Comparison of ENCODE assay signal across 13 cellular contexts in the genomic region with DNA sequence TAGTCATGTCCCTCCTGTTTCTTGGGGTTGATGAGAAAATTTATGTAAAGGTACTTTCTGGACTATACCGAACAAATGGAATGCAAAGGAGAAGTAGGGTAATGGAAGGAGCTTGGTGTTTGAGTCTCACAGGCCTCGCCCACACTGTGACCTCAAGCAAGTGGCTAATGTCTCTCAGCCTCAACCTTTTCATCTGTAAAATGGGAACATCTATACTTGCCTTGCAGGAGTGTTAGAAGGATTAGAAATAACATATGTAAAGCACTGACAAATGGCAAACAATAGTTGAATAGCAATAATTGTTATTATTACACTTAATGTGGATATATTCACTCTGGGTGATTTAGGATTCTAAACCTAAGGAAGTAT. TPM values are rescaled to one million over a fixed set of nuclear protein-coding genes. Genes with fewer than 3 reads are reported as not detected.
DNase-seq lines count a peak whose midpoint lies in the region; ATAC-seq and TF ChIP-seq lines count a peak whose summit lies in the region.
"Had no signal": no experiment of that assay in that cellular context is flagged by ENCODE, and none has a peak within 500 bp of the region (broad histone marks: within the 10 kb centered on the region; RNA-seq: fewer than 3 reads in every experiment).

No MANE protein-coding gene starts in this region.

- H3K27ac ChIP-seq in 22Rv1 (peak overlapping the region; percentile 76), RWPE2 (ENCODE audit: poor library complexity, severe bottlenecking) (peak overlapping the region; percentile 85), esophagus muscularis mucosa (replicated peaks in 1 of 4) (peak overlapping the region; percentile 86 to 90 (median 88)), rectal smooth muscle tissue (ENCODE audit: low read depth, low read length) (peak overlapping the region; percentile 95), neuronal stem cell (replicated peaks; ENCODE audit: low read length) (no peak overlapping the region)

- H3K79me1 ChIP-seq in neuronal stem cell (ENCODE audit: low read depth, low read length) = no peaks in the 10 kb centered on the region

- TF ChIP-seq POLR2A in esophagus muscularis mucosa (IDR thresholded peaks at IDR 0.05; ENCODE audit: low read depth) = no peak

- WGBS in esophagus muscularis mucosa = 53% methylated on average over 2 of the region's 2 CpGs
- WGBS in neuronal stem cell (ENCODE audit: extremely low coverage in 2 of 2, insufficient read length in 2 of 2, insufficient replicate concordance in 1 of 2), 2 donors = no CpG with 5 or more reads among the region's 2 CpGs

- no peak overlapping the region for H2BK120ac ChIP-seq in neuronal stem cell (ENCODE audit: low read depth, low read length)

- no peak overlapping the region for H4K8ac ChIP-seq in neuronal stem cell (ENCODE audit: low read depth, low read length)

- H3K23ac ChIP-seq in neuronal stem cell (ENCODE audit: low read depth, low read length, poor library complexity) = no peak overlapping the region

- H3K27me3 ChIP-seq in RWPE2 (ENCODE audit: insufficient read depth, poor library complexity, severe bottlenecking) (no peaks in the 10 kb centered on the region), esophagus muscularis mucosa (no peaks in the 10 kb centered on the region), rectal smooth muscle tissue (ENCODE audit: control insufficient read depth, insufficient read depth, low read length) (no peaks in the 10 kb centered on the region), neuronal stem cell (ENCODE audit: control insufficient read depth in 3 of 3, insufficient read depth in 3 of 3, low read depth in 1 of 3, low read length in 3 of 3) (no peaks in the 10 kb centered on the region)

- no peak overlapping the region for H4K91ac ChIP-seq in neuronal stem cell (ENCODE audit: low read depth, low read length, poor library complexity)

- no peak overlapping the region for H2AFZ ChIP-seq in neuronal stem cell (ENCODE audit: low read length)

- H3K36me3 ChIP-seq in RWPE2 (ENCODE audit: low read depth) (no peaks in the 10 kb centered on the region), esophagus muscularis mucosa (no peaks in the 10 kb centered on the region), rectal smooth muscle tissue (ENCODE audit: control insufficient read depth, insufficient read depth, low read length) (no peaks in the 10 kb centered on the region), neuronal stem cell (replicated peaks in 1 of 2; ENCODE audit: control insufficient read depth in 2 of 2, insufficient read depth in 2 of 2, low read length in 2 of 2) (no peaks in the 10 kb centered on the region)

- no peak overlapping the region for H3K4me2 ChIP-seq in neuronal stem cell (ENCODE audit: insufficient read depth, low read length, poor library complexity, severe bottlenecking)

- intact Hi-C loops in esophagus muscularis mucosa (cut with DNase I) = no loop called here

- H3K9ac ChIP-seq in rectal smooth muscle tissue (ENCODE audit: low read length) (no peak overlapping the region), neuronal stem cell (ENCODE audit: low read depth, low read length, poor library complexity) (no peak overlapping the region)

- DNase-seq in RWPE2 (ENCODE audit: low spot score) (no peak), esophagus muscularis mucosa (ENCODE audit: extremely low spot score) (no peak), neuronal stem cell (ENCODE audit: low spot score) (no peak), amniotic stem cell (lab: John Stamatoyannopoulos, UW) (no peak), HK-2 (ENCODE audit: unreplicated experiment) (no peak)
- no peak for DNase-seq in activated T-cell treated with anti-CD3 and anti-CD28 coated beads, Interleukin-2, amount 50 U/mL, for 1 hour
- DNase-seq: activated CD8-positive, alpha-beta memory T cell treated with anti-CD3 and anti-CD28 coated beads, Interleukin-2, amount 50 U/mL, for 4 hours; activated naive CD8-positive, alpha-beta T cell treated with anti-CD3 and anti-CD28 coated beads, Interleukin-2, amount 10 ng/mL, durations not matched to agents 7 days and 5 days; NCI-H1436; NCI-H510A; SHP77 treated with DMSO at 0.1 percent for 48 hours had no signal

- H3K14ac ChIP-seq in neuronal stem cell (ENCODE audit: low read length) = no peak overlapping the region

- no peak overlapping the region for H3K18ac ChIP-seq in neuronal stem cell (ENCODE audit: low read length)

- no peak overlapping the region for H3K4ac ChIP-seq in neuronal stem cell (ENCODE audit: low read length)

- H3K4me3 ChIP-seq in RWPE2 (ENCODE audit: severe bottlenecking) (no peak overlapping the region), esophagus muscularis mucosa (no peak overlapping the region), rectal smooth muscle tissue (ENCODE audit: low read length) (no peak overlapping the region), neuronal stem cell (ENCODE audit: low read length in 2 of 2) (no peak overlapping the region)

- no peak for ATAC-seq in RWPE2 (ENCODE audit: low read depth)

- no peak for TF ChIP-seq CTCF in 22Rv1 (IDR thresholded peaks at IDR 0.05)
- TF ChIP-seq CTCF in RWPE2 (IDR thresholded peaks at IDR 0.05; ENCODE audit: poor library complexity, severe bottlenecking) = no peak
- no peak for TF ChIP-seq CTCF in esophagus muscularis mucosa (IDR thresholded peaks at IDR 0.05)

- H2BK5ac ChIP-seq in neuronal stem cell (ENCODE audit: low read length) = no peak overlapping the region

- H2BK12ac ChIP-seq in neuronal stem cell (ENCODE audit: low read length) = no peak overlapping the region

- H3K4me1 ChIP-seq in RWPE2 (ENCODE audit: insufficient read depth, poor library complexity, severe bottlenecking) = peaks cover 30% of the 10 kb centered on the region
- peaks cover 56 to 76% (median 72%) of the 10 kb centered on the region in 4 donors for H3K4me1 ChIP-seq in esophagus muscularis mucosa
- H3K4me1 ChIP-seq in rectal smooth muscle tissue (ENCODE audit: control insufficient read depth, insufficient read depth, low read length) = peaks cover 30% of the 10 kb centered on the region
- peaks cover 3 to 10% of the 10 kb centered on the region in 2 donors for H3K4me1 ChIP-seq in neuronal stem cell (ENCODE audit: control insufficient read depth in 2 of 2, insufficient read depth in 1 of 2, low read depth in 1 of 2, low read length in 2 of 2)

- H3K9me3 ChIP-seq in RWPE2 (ENCODE audit: severe bottlenecking) = no peaks in the 10 kb centered on the region
- no peaks in the 10 kb centered on the region for H3K9me3 ChIP-seq in esophagus muscularis mucosa
- no peaks in the 10 kb centered on the region for H3K9me3 ChIP-seq in neuronal stem cell (replicated peaks in 1 of 2; ENCODE audit: control insufficient read depth in 2 of 2, insufficient read depth in 1 of 2, low read depth in 1 of 2, low read length in 2 of 2)

- no peak overlapping the region for H2AK5ac ChIP-seq in neuronal stem cell (ENCODE audit: low read depth, low read length)

- no peak overlapping the region for H2BK15ac ChIP-seq in neuronal stem cell (ENCODE audit: low read length)

- no peak for TF ChIP-seq EP300 in esophagus muscularis mucosa (IDR thresholded peaks at IDR 0.05)

RNA-seq across cellular contexts. Expression of a gene that starts 8.9 kb away (rescaled TPM):
- 100 to 1,000 TPM; 305 to 398 (median 357) TPM for total RNA-seq in esophagus muscularis mucosa
- 77.0 TPM for polyA plus RNA-seq in neuronal stem cell (2013, experiment 1 of 2)
- polyA plus RNA-seq in neuronal stem cell (2013, experiment 2 of 2) = 79.1 TPM

RNA-seq across cellular contexts. Expression of a gene that starts 51.6 kb away (rescaled TPM):
- total RNA-seq in esophagus muscularis mucosa = 100 to 1,000 TPM; 121 to 175 (median 138) TPM
- 30.6 TPM for polyA plus RNA-seq in neuronal stem cell (2013, experiment 1 of 2)
- 30.8 TPM for polyA plus RNA-seq in neuronal stem cell (2013, experiment 2 of 2)
